ENCODE assay signal across 12 cellular contexts in the genomic region with DNA sequence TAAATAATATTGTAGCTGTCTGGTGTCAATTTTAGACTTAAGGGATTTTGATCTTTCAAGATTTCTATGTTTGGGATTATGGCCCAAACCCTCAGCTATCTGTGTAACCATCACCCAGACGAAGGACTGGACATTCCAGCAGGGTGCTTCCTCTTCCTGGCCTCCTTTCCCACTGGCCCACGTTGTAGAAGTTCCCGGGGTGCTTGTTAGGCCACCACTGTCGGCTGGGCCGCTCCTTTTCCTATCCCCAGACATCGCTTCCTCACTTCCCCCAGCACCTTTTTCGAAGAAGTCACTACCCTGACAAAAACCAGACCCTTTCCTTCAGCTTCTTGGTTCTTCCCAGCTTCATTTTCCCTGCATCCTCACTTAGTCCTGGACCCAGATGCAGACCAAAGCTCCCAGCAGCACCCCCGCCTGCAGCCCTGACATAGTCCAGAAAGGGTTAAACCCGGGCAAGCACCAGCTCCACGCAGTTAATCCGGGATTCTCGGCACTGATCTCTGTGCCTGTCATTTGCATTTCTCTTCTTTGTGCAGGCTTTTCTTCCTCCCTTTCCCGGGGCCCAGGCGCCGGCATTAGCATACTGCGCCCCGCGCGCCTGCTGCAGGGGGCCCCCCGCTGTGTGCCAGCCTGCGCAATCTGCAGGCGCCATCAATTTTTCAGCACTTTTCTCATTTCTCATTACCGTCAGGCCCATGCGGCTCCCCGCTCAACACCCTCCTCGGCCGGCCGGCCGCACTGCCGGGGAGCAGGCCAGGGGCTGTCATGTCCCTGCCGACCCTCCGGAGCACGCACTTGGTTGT.
DNase-seq lines count a peak whose midpoint lies in the region; ATAC-seq and TF ChIP-seq lines count a peak whose summit lies in the region.
"Had no signal": no experiment of that assay in that cellular context is flagged by ENCODE, and none has a peak within 500 bp of the region (broad histone marks: within the 10 kb centered on the region; RNA-seq: fewer than 3 reads in every experiment).

No MANE protein-coding gene starts in this region.

- DNase-seq in SK-N-SH = peak; percentile 63
- peak; percentile 79 for DNase-seq in cerebellum (ENCODE audit: low spot score)
- no peak for DNase-seq in lower lobe of right lung
- no peak for DNase-seq in SW 1271 (lab: John Stamatoyannopoulos, UW)
- no peak for DNase-seq in activated T-cell treated with anti-CD3 and anti-CD28 coated beads, Interleukin-2, amount 50 U/mL, for 72 hours
- DNase-seq in activated T-cell treated with anti-CD3 and anti-CD28 coated beads, Interleukin-2, amount 50 U/mL, for 24 hours = no peak
- DNase-seq: activated CD4-positive, alpha-beta T cell treated with anti-CD3 and anti-CD28 coated beads, Interleukin-2, amount 10 ng/mL, durations not matched to agents 7 days and 5 days; activated naive CD8-positive, alpha-beta T cell treated with anti-CD3 and anti-CD28 coated beads, Interleukin-2, amount 10 ng/mL, durations not matched to agents 7 days and 5 days; stimulated activated CD4-positive, alpha-beta T cell treated with anti-CD3 and anti-CD28 coated beads, Interleukin-4, amount 100 ng/mL, for 24 hours had no signal

- peak overlapping the region in 1 of 2 experiments; percentile 19; a peak in 1 of 4 replicates for H3K4me3 ChIP-seq in SK-N-SH (ENCODE audit: low read depth in 2 of 2, low read length in 1 of 2)
- H3K4me3 ChIP-seq in lower lobe of right lung = peak overlapping the region; percentile 23

- WGBS in SK-N-SH (ENCODE audit: low lambda C conversion rate) = 31% methylated on average over 33 of the region's 33 CpGs

- TF ChIP-seq CTCF in SK-N-SH (IDR thresholded peaks at IDR 0.05) = no peak
- no peak for TF ChIP-seq CTCF in lower lobe of right lung (IDR thresholded peaks at IDR 0.05)

- no peaks in the 10 kb centered on the region for H3K79me2 ChIP-seq in SK-N-SH (ENCODE audit: insufficient read depth)

- H3K4me2 ChIP-seq in SK-N-SH = peak overlapping the region; percentile 57; the same call in 1 of the 2 replicates

- POLR2A ChIA-PET in SK-N-SH (lab: Yijun Ruan, JAX) = no interaction called here

- no peak overlapping the region for H3K9ac ChIP-seq in SK-N-SH

- H3K36me3 ChIP-seq in SK-N-SH (replicated peaks in 1 of 2; ENCODE audit: control insufficient read depth in 1 of 2, insufficient read depth in 2 of 2, low read length in 1 of 2) = no peaks in the 10 kb centered on the region
- H3K36me3 ChIP-seq in lower lobe of right lung = no peaks in the 10 kb centered on the region

- H3K4me3 Mint-ChIP-seq in activated T-cell treated with anti-CD3 and anti-CD28 coated beads, Interleukin-2, amount 50 U/mL, for 72 hours = no peak overlapping the region
- no peak overlapping the region for H3K4me3 Mint-ChIP-seq in activated T-cell treated with anti-CD3 and anti-CD28 coated beads, Interleukin-2, amount 50 U/mL, for 24 hours
- H3K4me3 Mint-ChIP-seq: activated CD4-positive, alpha-beta T cell treated with anti-CD3 and anti-CD28 coated beads, Interleukin-2, amount 10 ng/mL, durations not matched to agents 7 days and 5 days; activated naive CD8-positive, alpha-beta T cell treated with anti-CD3 and anti-CD28 coated beads, Interleukin-2, amount 10 ng/mL, durations not matched to agents 7 days and 5 days had no signal

- H3F3A ChIP-seq in SK-N-SH (replicated peaks; ENCODE audit: insufficient read depth) = no peaks in the 10 kb centered on the region

- no peaks in the 10 kb centered on the region for H3K9me2 ChIP-seq in SK-N-SH

- peaks cover 48% of the 10 kb centered on the region for H3K27me3 Mint-ChIP-seq in activated T-cell treated with anti-CD3 and anti-CD28 coated beads, Interleukin-2, amount 50 U/mL, for 72 hours (ENCODE audit: low read depth)
- H3K27me3 Mint-ChIP-seq in activated T-cell treated with anti-CD3 and anti-CD28 coated beads, Interleukin-2, amount 50 U/mL, for 24 hours = peaks cover 34% of the 10 kb centered on the region

- ATAC-seq in SK-N-SH treated with all-trans-retinoic acid at 6 μM for 48 hours = no peak; the same call in 2 of the 3 replicates
- ATAC-seq in lower lobe of right lung = no peak
- no peak for ATAC-seq in activated T-cell treated with anti-CD3 and anti-CD28 coated beads, Interleukin-2, amount 50 U/mL, for 72 hours (replicated peaks in 1 of 2)

- H3K9me3 ChIP-seq in SK-N-SH (no peaks in the 10 kb centered on the region), lower lobe of right lung (no peaks in the 10 kb centered on the region)

- peaks cover 10% of the 10 kb centered on the region; the same call in 1 of the 2 replicates for H3K27me3 ChIP-seq in SK-N-SH (ENCODE audit: insufficient read depth)
- peaks cover 27% of the 10 kb centered on the region for H3K27me3 ChIP-seq in lower lobe of right lung (ENCODE audit: low read depth)

- no peak overlapping the region for H3K27ac Mint-ChIP-seq in activated T-cell treated with anti-CD3 and anti-CD28 coated beads, Interleukin-2, amount 50 U/mL, for 72 hours
- H3K27ac Mint-ChIP-seq in activated T-cell treated with anti-CD3 and anti-CD28 coated beads, Interleukin-2, amount 50 U/mL, for 24 hours = no peak overlapping the region
- H3K27ac Mint-ChIP-seq: activated CD4-positive, alpha-beta T cell treated with anti-CD3 and anti-CD28 coated beads, Interleukin-2, amount 10 ng/mL, durations not matched to agents 7 days and 5 days; activated naive CD8-positive, alpha-beta T cell treated with anti-CD3 and anti-CD28 coated beads, Interleukin-2, amount 10 ng/mL, durations not matched to agents 7 days and 5 days had no signal

- H3K9me3 Mint-ChIP-seq in activated T-cell treated with anti-CD3 and anti-CD28 coated beads, Interleukin-2, amount 50 U/mL, for 72 hours = no peaks in the 10 kb centered on the region
- no peaks in the 10 kb centered on the region for H3K9me3 Mint-ChIP-seq in activated T-cell treated with anti-CD3 and anti-CD28 coated beads, Interleukin-2, amount 50 U/mL, for 24 hours
- H3K9me3 Mint-ChIP-seq: activated CD4-positive, alpha-beta T cell treated with anti-CD3 and anti-CD28 coated beads, Interleukin-2, amount 10 ng/mL, durations not matched to agents 7 days and 5 days; activated naive CD8-positive, alpha-beta T cell treated with anti-CD3 and anti-CD28 coated beads, Interleukin-2, amount 10 ng/mL, durations not matched to agents 7 days and 5 days had no signal

- CTCF ChIA-PET in SK-N-SH (lab: Yijun Ruan, JAX) = interaction anchor here (0.9 to 1.1 kb wide), 2 partner anchors 18 to 35 kb away, joined by 3 read pairs; no protein-coding TSS in a partner anchor

- intact Hi-C loops in lower lobe of right lung (cut with DNase I) = no loop called here

- H4K20me1 ChIP-seq in SK-N-SH (ENCODE audit: insufficient read depth) = no peaks in the 10 kb centered on the region

- H3K27ac ChIP-seq in SK-N-SH (ENCODE audit: low read depth in 2 of 2, low read length in 1 of 2) = no peak overlapping the region; a peak in 1 of 4 replicates
- no peak overlapping the region for H3K27ac ChIP-seq in lower lobe of right lung
- peak overlapping the region; percentile 65 for H3K27ac ChIP-seq in temporal lobe (ENCODE audit: low read depth, low read length)
- H3K27ac ChIP-seq: RWPE1 had no signal

- H3K36me3 Mint-ChIP-seq in activated T-cell treated with anti-CD3 and anti-CD28 coated beads, Interleukin-2, amount 50 U/mL, for 72 hours (ENCODE audit: insufficient read depth in 2 of 2) = no peaks in the 10 kb centered on the region
- H3K36me3 Mint-ChIP-seq in activated T-cell treated with anti-CD3 and anti-CD28 coated beads, Interleukin-2, amount 50 U/mL, for 24 hours (ENCODE audit: low read depth) = no peaks in the 10 kb centered on the region
- H3K36me3 Mint-ChIP-seq: activated naive CD8-positive, alpha-beta T cell treated with anti-CD3 and anti-CD28 coated beads, Interleukin-2, amount 10 ng/mL, durations not matched to agents 7 days and 5 days had no signal

- H2AFZ ChIP-seq in SK-N-SH (ENCODE audit: low read depth) = no peak overlapping the region

- H3K4me1 ChIP-seq in SK-N-SH (ENCODE audit: control insufficient read depth in 1 of 2, insufficient read depth in 2 of 2, low read depth in 1 of 2, low read length in 1 of 2) (peaks cover 0 to 13% of the 10 kb centered on the region in 2 experiments; a peak in 1 of 4 replicates), lower lobe of right lung (peaks cover 10% of the 10 kb centered on the region)

- no peak for TF ChIP-seq EP300 in SK-N-SH (IDR thresholded peaks at IDR 0.05; ENCODE audit: borderline replicate concordance in 1 of 2, low read depth in 1 of 2, low read length in 1 of 2)

- no peaks in the 10 kb centered on the region for H3K4me1 Mint-ChIP-seq in activated T-cell treated with anti-CD3 and anti-CD28 coated beads, Interleukin-2, amount 50 U/mL, for 72 hours (ENCODE audit: low read depth)
- peaks cover 4% of the 10 kb centered on the region for H3K4me1 Mint-ChIP-seq in activated T-cell treated with anti-CD3 and anti-CD28 coated beads, Interleukin-2, amount 50 U/mL, for 24 hours (ENCODE audit: low read depth)
- H3K4me1 Mint-ChIP-seq: activated naive CD8-positive, alpha-beta T cell treated with anti-CD3 and anti-CD28 coated beads, Interleukin-2, amount 10 ng/mL, durations not matched to agents 7 days and 5 days had no signal

- no peak for TF ChIP-seq RAD21 in SK-N-SH (IDR thresholded peaks at IDR 0.05; ENCODE audit: low read length)

TF ChIP-seq in SK-N-SH, 30 proteins besides CTCF, POLR2A, EP300 and RAD21:
- TF ChIP-seq GATA2 (CRISPR knock-in tag; IDR thresholded peaks at IDR 0.05) = peak; percentile 73
- TF ChIP-seq RXRA (IDR thresholded peaks at IDR 0.05; ENCODE audit: borderline replicate concordance, low read depth) = no peak
- TF ChIP-seq MEF2A (IDR thresholded peaks at IDR 0.05; ENCODE audit: borderline replicate concordance, low read depth) = no peak
- no peak for TF ChIP-seq RFX5 (IDR thresholded peaks at IDR 0.05; ENCODE audit: low read length)
- TF ChIP-seq TCF12 (IDR thresholded peaks at IDR 0.05) = no peak
- TF ChIP-seq, protein P1, sequence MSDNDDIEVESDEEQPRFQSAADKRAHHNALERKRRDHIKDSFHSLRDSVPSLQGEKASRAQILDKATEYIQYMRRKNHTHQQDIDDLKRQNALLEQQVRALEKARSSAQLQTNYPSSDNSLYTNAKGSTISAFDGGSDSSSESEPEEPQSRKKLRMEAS (IDR thresholded peaks at IDR 0.05; ENCODE audit: low read depth) = no peak

Comparison
In these comparisons a context has a peak if more than half of its experiments do, and no peak if none do; other contexts are left out.
1. DNase-seq: peak in SK-N-SH (single experiment) and cerebellum (single experiment); none in lower lobe of right lung (single experiment), SW 1271 (0 of 2), activated T-cell treated with anti-CD3 and anti-CD28 coated beads, Interleukin-2, amount 50 U/mL, for 72 hours (0 of 2) and activated T-cell treated with anti-CD3 and anti-CD28 coated beads, Interleukin-2, amount 50 U/mL, for 24 hours (single experiment).